In the genomic region with DNA sequence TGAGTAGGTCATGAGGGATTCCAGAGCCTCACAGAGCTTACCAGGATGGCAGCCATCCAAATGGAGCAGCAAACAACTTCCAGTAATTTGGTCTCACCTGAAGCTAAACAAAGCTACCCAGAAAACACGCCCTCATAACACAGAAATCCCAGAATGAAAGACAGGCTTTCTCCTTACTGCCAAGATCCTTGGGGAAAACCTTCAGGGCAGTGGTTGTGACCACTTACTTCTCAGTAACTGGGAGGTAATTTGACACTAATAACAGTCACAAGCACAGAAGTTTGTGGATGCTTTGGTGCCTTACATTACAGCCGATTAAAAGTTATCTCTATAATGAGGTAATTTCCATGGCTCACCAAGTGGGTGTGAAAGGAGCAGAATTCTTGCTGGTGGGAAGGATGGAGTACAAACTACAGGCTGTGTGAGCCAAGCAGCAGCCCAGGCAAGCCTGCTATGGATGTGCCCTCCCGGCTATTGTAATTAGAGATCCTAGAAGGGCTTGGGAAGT, we compare ENCODE assay signal across 22 cellular contexts. TPM values are rescaled to one million over a fixed set of nuclear protein-coding genes. Genes with fewer than 3 reads are reported as not detected.
DNase-seq lines count a peak whose midpoint lies in the region; ATAC-seq and TF ChIP-seq lines count a peak whose summit lies in the region.
"Had no signal": no experiment of that assay in that cellular context is flagged by ENCODE, and none has a peak within 500 bp of the region (broad histone marks: within the 10 kb centered on the region; RNA-seq: fewer than 3 reads in every experiment).

No MANE protein-coding gene starts in this region.

- H3K36me3 ChIP-seq in SJCRH30, result peaks cover 19% of the 10 kb centered on the region
- peaks cover 12 to 97% (median 84%) of the 10 kb centered on the region in 4 donors for H3K36me3 ChIP-seq in esophagus muscularis mucosa

- H3K27me3 ChIP-seq in SJCRH30 (no peaks in the 10 kb centered on the region), esophagus muscularis mucosa (no peaks in the 10 kb centered on the region)
- H3K27me3 ChIP-seq: BLaER1 treated with 17β-estradiol and CSF1 and Interleukin-3, amounts not matched to agents 10 nM and 100 nM; testis had no signal

- peak; percentile 7 for DNase-seq in activated CD8-positive, alpha-beta memory T cell treated with anti-CD3 and anti-CD28 coated beads for 24 hours
- no peak for DNase-seq in activated CD8-positive, alpha-beta memory T cell treated with anti-CD3 and anti-CD28 coated beads, Interleukin-2, amount 10 ng/mL, durations not matched to agents 7 days and 5 days
- DNase-seq in SJCRH30 (peak; percentile 55 to 79), esophagus muscularis mucosa (ENCODE audit: extremely low spot score) (peak; percentile 3), nucleus accumbens (lab: John Stamatoyannopoulos, UW) (no peak), glutamatergic neuron (no peak), coronary artery (ENCODE audit: low spot score) (no peak)
- DNase-seq in stimulated activated CD8-positive, alpha-beta memory T cell treated with anti-CD3 and anti-CD28 coated beads, Interleukin-4, amount 100 ng/mL, for 48 hours, result peak; percentile 5
- DNase-seq: activated CD4-positive, alpha-beta T cell treated with anti-CD3 and anti-CD28 coated beads for 1 hour; effector memory CD8-positive, alpha-beta T cell; hypothalamus; left cardiac atrium; NCI-H187; NCI-H524 treated with DMSO at 0.1 percent for 48 hours; stimulated activated CD4-positive, alpha-beta T cell treated with anti-CD3 and anti-CD28 coated beads, Interleukin-12 subunit alpha, Interleukin-12 subunit beta, amount 100 ng/mL, for 4 hours; T-helper 9 cell; testis had no signal

- H3K4me3 Mint-ChIP-seq in activated CD8-positive, alpha-beta memory T cell treated with anti-CD3 and anti-CD28 coated beads, Interleukin-2, amount 10 ng/mL, durations not matched to agents 7 days and 5 days, result no peak overlapping the region
- H3K4me3 Mint-ChIP-seq in glutamatergic neuron (ENCODE audit: unreplicated experiment), result no peak overlapping the region
- H3K4me3 Mint-ChIP-seq: activated T-helper 17 cell treated with anti-CD3 and anti-CD28 coated beads, Interleukin-2, amount 50 U/mL, for 72 hours; effector memory CD8-positive, alpha-beta T cell; stimulated activated effector memory CD8-positive, alpha-beta T cell treated with anti-CD3 and anti-CD28 coated beads, Interleukin-12 subunit alpha, Interleukin-12 subunit beta, amount 100 ng/mL, for 72 hours had no signal

- H3K9me3 ChIP-seq in SJCRH30 (replicated peaks) (no peaks in the 10 kb centered on the region), esophagus muscularis mucosa (no peaks in the 10 kb centered on the region)
- H3K9me3 ChIP-seq: BLaER1 treated with 17β-estradiol and CSF1 and Interleukin-3, amounts not matched to agents 10 nM and 100 nM; testis had no signal

- no peak for ATAC-seq in activated CD8-positive, alpha-beta memory T cell treated with anti-CD3 and anti-CD28 coated beads, Interleukin-2, amount 10 ng/mL, durations not matched to agents 7 days and 5 days
- ATAC-seq: activated T-helper 17 cell treated with anti-CD3 and anti-CD28 coated beads, Interleukin-2, amount 50 U/mL, for 72 hours; effector memory CD8-positive, alpha-beta T cell; stimulated activated effector memory CD8-positive, alpha-beta T cell treated with anti-CD3 and anti-CD28 coated beads, Interleukin-12 subunit alpha, Interleukin-12 subunit beta, amount 100 ng/mL, for 72 hours had no signal

- H3K4me1 ChIP-seq in SJCRH30 (peaks cover 17% of the 10 kb centered on the region), esophagus muscularis mucosa (peaks cover 8 to 36% (median 24%) of the 10 kb centered on the region in 4 donors)
- H3K4me1 ChIP-seq: testis had no signal

- TF ChIP-seq CTCF in esophagus muscularis mucosa (IDR thresholded peaks at IDR 0.05), result no peak
- no peak for TF ChIP-seq CTCF in glutamatergic neuron (IDR thresholded peaks at IDR 0.05; ENCODE audit: partially characterized antibody, unreplicated experiment)
- no peak for TF ChIP-seq CTCF in coronary artery (IDR thresholded peaks at IDR 0.05)

- TF ChIP-seq EP300 in esophagus muscularis mucosa (IDR thresholded peaks at IDR 0.05), result no peak

- WGBS in esophagus muscularis mucosa, result 90% methylated on average over 3 of the region's 3 CpGs

- H3K9me3 Mint-ChIP-seq in activated CD8-positive, alpha-beta memory T cell treated with anti-CD3 and anti-CD28 coated beads, Interleukin-2, amount 10 ng/mL, durations not matched to agents 7 days and 5 days (ENCODE audit: low read depth), result no peaks in the 10 kb centered on the region
- H3K9me3 Mint-ChIP-seq in glutamatergic neuron (ENCODE audit: unreplicated experiment), result no peaks in the 10 kb centered on the region
- H3K9me3 Mint-ChIP-seq: activated T-helper 17 cell treated with anti-CD3 and anti-CD28 coated beads, Interleukin-2, amount 50 U/mL, for 72 hours; effector memory CD8-positive, alpha-beta T cell; stimulated activated effector memory CD8-positive, alpha-beta T cell treated with anti-CD3 and anti-CD28 coated beads, Interleukin-12 subunit alpha, Interleukin-12 subunit beta, amount 100 ng/mL, for 72 hours had no signal

- intact Hi-C loops in esophagus muscularis mucosa (cut with DNase I), result no loop called here

- H3K27me3 Mint-ChIP-seq in activated CD8-positive, alpha-beta memory T cell treated with anti-CD3 and anti-CD28 coated beads, Interleukin-2, amount 10 ng/mL, durations not matched to agents 7 days and 5 days, result no peaks in the 10 kb centered on the region
- no peaks in the 10 kb centered on the region for H3K27me3 Mint-ChIP-seq in glutamatergic neuron (ENCODE audit: unreplicated experiment)
- H3K27me3 Mint-ChIP-seq: activated T-helper 17 cell treated with anti-CD3 and anti-CD28 coated beads, Interleukin-2, amount 50 U/mL, for 72 hours; effector memory CD8-positive, alpha-beta T cell had no signal

- no peak for TF ChIP-seq POLR2A in esophagus muscularis mucosa (IDR thresholded peaks at IDR 0.05; ENCODE audit: low read depth)

- H3K4me3 ChIP-seq in SJCRH30 (no peak overlapping the region), esophagus muscularis mucosa (no peak overlapping the region), coronary artery (no peak overlapping the region)
- H3K4me3 ChIP-seq: BLaER1 treated with 17β-estradiol and CSF1 and Interleukin-3, amounts not matched to agents 10 nM and 100 nM; testis had no signal

- H3K27ac Mint-ChIP-seq in activated CD8-positive, alpha-beta memory T cell treated with anti-CD3 and anti-CD28 coated beads, Interleukin-2, amount 10 ng/mL, durations not matched to agents 7 days and 5 days, result no peak overlapping the region
- H3K27ac Mint-ChIP-seq in glutamatergic neuron (ENCODE audit: unreplicated experiment), result no peak overlapping the region
- H3K27ac Mint-ChIP-seq: activated T-helper 17 cell treated with anti-CD3 and anti-CD28 coated beads, Interleukin-2, amount 50 U/mL, for 72 hours; stimulated activated effector memory CD8-positive, alpha-beta T cell treated with anti-CD3 and anti-CD28 coated beads, Interleukin-12 subunit alpha, Interleukin-12 subunit beta, amount 100 ng/mL, for 72 hours had no signal

- H3K36me3 Mint-ChIP-seq in activated CD8-positive, alpha-beta memory T cell treated with anti-CD3 and anti-CD28 coated beads, Interleukin-2, amount 10 ng/mL, durations not matched to agents 7 days and 5 days, result peaks cover 11% of the 10 kb centered on the region
- no peaks in the 10 kb centered on the region for H3K36me3 Mint-ChIP-seq in glutamatergic neuron (ENCODE audit: unreplicated experiment)

- CTCF ChIA-PET in activated CD8-positive, alpha-beta memory T cell treated with anti-CD3 and anti-CD28 coated beads, Interleukin-2, amount 10 ng/mL, durations not matched to agents 7 days and 5 days (lab: Charles Lee), result no interaction called here

- H3K27ac ChIP-seq in SJCRH30 (peak overlapping the region; percentile 10; the same call in 1 of the 2 replicates), esophagus muscularis mucosa (replicated peaks in 1 of 4) (no peak overlapping the region), coronary artery (no peak overlapping the region)
- H3K27ac ChIP-seq: BLaER1 treated with 17β-estradiol and CSF1 and Interleukin-3, amounts not matched to agents 10 nM and 100 nM; testis had no signal

- H3K4me1 Mint-ChIP-seq in activated CD8-positive, alpha-beta memory T cell treated with anti-CD3 and anti-CD28 coated beads, Interleukin-2, amount 10 ng/mL, durations not matched to agents 7 days and 5 days, result peaks cover 6% of the 10 kb centered on the region
- H3K4me1 Mint-ChIP-seq in glutamatergic neuron (ENCODE audit: low read depth, unreplicated experiment), result peaks cover 4% of the 10 kb centered on the region

RNA-seq across cellular contexts. Expression of gene WDR91, which starts 10.4 kb away (rescaled TPM):
- 10 to 100 TPM in 1 of 2 experiments, 1 to 10 TPM in 1; 9.3 to 25.9 TPM for total RNA-seq in activated CD8-positive, alpha-beta memory T cell treated with anti-CD3 and anti-CD28 coated beads, Interleukin-2, amount 10 ng/mL, durations not matched to agents 7 days and 5 days
- total RNA-seq in SJCRH30 (2014; rRNA removed; shearing (Covaris generic)), result 12.1 and 14.6 TPM in 2 replicates
- total RNA-seq in esophagus muscularis mucosa, result 10 to 100 TPM; 13.3 to 27.4 (median 20.4) TPM
- total RNA-seq in glutamatergic neuron (ENCODE audit: unreplicated experiment), result 24.5 TPM

RNA-seq across cellular contexts. Expression of gene CYREN, which starts 30.4 kb away (rescaled TPM):
- 10 to 100 TPM; 33.2 to 46.0 TPM for total RNA-seq in activated CD8-positive, alpha-beta memory T cell treated with anti-CD3 and anti-CD28 coated beads, Interleukin-2, amount 10 ng/mL, durations not matched to agents 7 days and 5 days
- 57.5 and 61.7 TPM in 2 replicates for total RNA-seq in SJCRH30 (2014; rRNA removed; shearing (Covaris generic))
- total RNA-seq in esophagus muscularis mucosa (10 to 100 TPM; 30.8 to 51.7 (median 40.2) TPM), glutamatergic neuron (ENCODE audit: unreplicated experiment) (33.3 TPM)

RNA-seq across cellular contexts. Expression of gene STRA8, which starts 32.8 kb away (rescaled TPM):
- not detected for total RNA-seq in activated CD8-positive, alpha-beta memory T cell treated with anti-CD3 and anti-CD28 coated beads, Interleukin-2, amount 10 ng/mL, durations not matched to agents 7 days and 5 days
- not detected in 2 replicates for total RNA-seq in SJCRH30 (2014; rRNA removed; shearing (Covaris generic))
- total RNA-seq in esophagus muscularis mucosa (not detected), glutamatergic neuron (ENCODE audit: unreplicated experiment) (not detected)
- total RNA-seq: activated T-helper 17 cell treated with anti-CD3 and anti-CD28 coated beads, Interleukin-2, amount 50 U/mL, for 72 hours; chondrocyte; left cardiac atrium; OCI-LY7 had no signal

RNA-seq across cellular contexts. Expression of gene TMEM140, which starts 53.0 kb away (rescaled TPM):
- total RNA-seq in activated CD8-positive, alpha-beta memory T cell treated with anti-CD3 and anti-CD28 coated beads, Interleukin-2, amount 10 ng/mL, durations not matched to agents 7 days and 5 days, result 10 to 100 TPM; 19.9 to 27.5 TPM
- total RNA-seq in SJCRH30 (2014; rRNA removed; shearing (Covaris generic)), result 0.12 TPM in 1 of 2 replicates, not detected in the other
- total RNA-seq in esophagus muscularis mucosa (10 to 100 TPM; 13.0 to 21.2 (median 17.1) TPM), glutamatergic neuron (ENCODE audit: unreplicated experiment) (not detected)
- total RNA-seq: chondrocyte had no signal

Comparison
In these comparisons a context has a peak if more than half of its experiments do, and no peak if none do; other contexts are left out.
1. DNase-seq: peak in activated CD8-positive, alpha-beta memory T cell treated with anti-CD3 and anti-CD28 coated beads for 24 hours (single experiment), SJCRH30 (2 of 2), esophagus muscularis mucosa (single experiment) and stimulated activated CD8-positive, alpha-beta memory T cell treated with anti-CD3 and anti-CD28 coated beads, Interleukin-4, amount 100 ng/mL, for 48 hours (single experiment); none in activated CD8-positive, alpha-beta memory T cell treated with anti-CD3 and anti-CD28 coated beads, Interleukin-2, amount 10 ng/mL, durations not matched to agents 7 days and 5 days (single experiment), nucleus accumbens (0 of 56), glutamatergic neuron (single experiment) and coronary artery (single experiment).